Comparison of ENCODE assay signal across 16 cellular contexts in the genomic region with DNA sequence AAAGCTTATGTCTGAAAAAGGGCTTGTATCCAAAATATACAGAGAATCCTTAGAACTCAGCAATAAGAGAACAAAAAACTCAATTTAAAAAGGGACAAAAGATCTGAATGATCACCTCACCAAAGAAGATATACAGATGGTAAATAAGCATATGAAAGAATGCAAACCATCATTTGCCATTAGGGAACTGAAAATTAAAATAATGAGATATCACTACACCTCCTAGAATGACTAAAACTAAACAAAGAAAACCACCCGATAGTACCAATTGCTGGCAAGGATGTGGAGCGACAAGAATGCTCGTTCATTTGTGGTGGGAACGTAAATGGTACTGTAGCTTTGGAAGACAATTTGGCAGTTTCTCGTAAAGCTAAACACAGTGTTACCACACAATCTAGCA.
DNase-seq lines count a peak whose midpoint lies in the region; ATAC-seq, FAIRE-seq and TF ChIP-seq lines count a peak whose summit lies in the region.
"Had no signal": no experiment of that assay in that cellular context is flagged by ENCODE, and none has a peak within 500 bp of the region (broad histone marks: within the 10 kb centered on the region; RNA-seq: fewer than 3 reads in every experiment).

No MANE protein-coding gene starts in this region.

- no peaks in the 10 kb centered on the region; the same call in 2 of the 3 replicates for H3K9me3 ChIP-seq in GM12878 (replicated peaks; ENCODE audit: control insufficient read depth, insufficient read depth, low read length)
- H3K9me3 ChIP-seq: HAP-1 had no signal

- TF ChIP-seq CTCF in GM12878 (IDR thresholded peaks at IDR 0.05 in 2 of 3, conservative IDR thresholded peaks at IDR 0.05 in 1 of 3; ENCODE audit: control insufficient read depth in 2 of 3, extremely low read depth in 1 of 3, insufficient read depth in 1 of 3, low read depth in 3 of 3, low read length in 3 of 3), result no peak

- H2AFZ ChIP-seq in GM12878 (ENCODE audit: control insufficient read depth, low read depth, low read length), result no peak overlapping the region
- H2AFZ ChIP-seq: GM23338 had no signal

- no peak overlapping the region for H3K4me3 ChIP-seq in GM12878
- H3K4me3 ChIP-seq: GM23338, HAP-1 had no signal

- in situ Hi-C loops in GM12878 (cut with MboI), result no loop called here

- H3K27me3 ChIP-seq in GM12878 (replicated peaks in 1 of 2; ENCODE audit: control insufficient read depth in 2 of 2, insufficient read depth in 2 of 2, low read length in 1 of 2), result peaks cover 0 to 10% of the 10 kb centered on the region in 2 experiments; a peak in 2 of 4 replicates

- H3K79me2 ChIP-seq in GM12878 (ENCODE audit: control insufficient read depth, insufficient read depth, low read length), result no peaks in the 10 kb centered on the region

- TF ChIP-seq RAD21 in GM12878 (IDR thresholded peaks at IDR 0.05; ENCODE audit: insufficient read depth, low read depth, low read length), result no peak

- ATAC-seq in GM18520 (IDR thresholded peaks at IDR 0.05; ENCODE audit: unreplicated experiment) (peak; percentile 29), GM21619 (IDR thresholded peaks at IDR 0.05; ENCODE audit: unreplicated experiment) (peak; percentile 33), GM12878 (peak; percentile 26; the same call in 2 of the 3 replicates), GM19035 (IDR thresholded peaks at IDR 0.05; ENCODE audit: unreplicated experiment) (no peak)
- ATAC-seq: GM23338 had no signal

- no peak for DNase-seq in GM12878 (ENCODE audit: low read depth, low spot score)
- DNase-seq in activated naive CD4-positive, alpha-beta T cell treated with anti-CD3 and anti-CD28 coated beads, Interleukin-2, amount 50 U/mL, for 16 hours, result no peak
- no peak for DNase-seq in stimulated activated CD4-positive, alpha-beta T cell treated with anti-CD3 and anti-CD28 coated beads, Interleukin-1b, Interleukin-23, amount 100 ng/mL, for 48 hours
- DNase-seq: C1 segment of cervical spinal cord; Calu3; CD4-positive, alpha-beta memory T cell; COR-L47; DMS53; DMS79 treated with DMSO at 0.1 percent for 48 hours; GF-D8 had no signal

- H3K36me3 ChIP-seq in GM12878 (ENCODE audit: control insufficient read depth in 2 of 2, insufficient read depth in 2 of 2, low read length in 1 of 2), result no peaks in the 10 kb centered on the region
- H3K36me3 ChIP-seq: HAP-1 had no signal

- H3K27ac ChIP-seq in GM12878 (ENCODE audit: control insufficient read depth, insufficient read depth), result no peak overlapping the region

- no peak for TF ChIP-seq POLR2A in GM12878 (IDR thresholded peaks at IDR 0.05; ENCODE audit: low read depth, low read length)

- no TSS peak for BruUV-seq in GM12878 (replicated peaks; lab: Mats Ljungman, UMichigan)

- no peak for FAIRE-seq in GM12878 (lab: Jason Lieb, UNC)
- FAIRE-seq: GM12892 had no signal

- 22% methylated on average over 5 of the region's 5 CpGs for WGBS in GM12878 (ENCODE audit: insufficient coverage, insufficient replicate concordance, low lambda C conversion rate, missing lambda C conversion rate)

- CTCF ChIA-PET in GM12878 (lab: Yijun Ruan, JAX), result no interaction called here

- intact Hi-C loops in GM12878 (cut with micrococcal nuclease; ENCODE audit: unreplicated experiment), result loop anchor here (10.0 kb wide), 1 partner anchor 872 kb away; no protein-coding TSS in a partner anchor

- no peak overlapping the region for H3K4me2 ChIP-seq in GM12878 (ENCODE audit: control insufficient read depth, insufficient read depth)
- H3K4me2 ChIP-seq: GM23338 had no signal

- RAD21 ChIA-PET in GM12878 (lab: Charles Lee; ENCODE audit: unreplicated experiment), result no interaction called here

- no peaks in the 10 kb centered on the region for H4K20me1 ChIP-seq in GM12878 (ENCODE audit: control insufficient read depth, insufficient read depth)

- H3K9ac ChIP-seq in GM12878 (ENCODE audit: control insufficient read depth, insufficient read depth, low read length), result no peak overlapping the region

- TF ChIP-seq EP300 in GM12878 (IDR thresholded peaks at IDR 0.05; ENCODE audit: borderline replicate concordance in 1 of 2, control insufficient read depth in 1 of 2, low read depth in 2 of 2, low read length in 2 of 2), result no peak

- no peaks in the 10 kb centered on the region for H3K4me1 ChIP-seq in GM12878 (ENCODE audit: control insufficient read depth, insufficient read depth, low read length)
- H3K4me1 ChIP-seq: HAP-1 had no signal

- POLR2A ChIA-PET in GM12878 (lab: Charles Lee), result no interaction called here

- SMC1A ChIA-PET in GM12878 (lab: Charles Lee; ENCODE audit: uncharacterized antibody, unreplicated experiment), result no interaction called here

TF ChIP-seq in GM12878, 131 proteins besides CTCF, POLR2A, EP300 and RAD21:
- TF ChIP-seq, protein P1, sequence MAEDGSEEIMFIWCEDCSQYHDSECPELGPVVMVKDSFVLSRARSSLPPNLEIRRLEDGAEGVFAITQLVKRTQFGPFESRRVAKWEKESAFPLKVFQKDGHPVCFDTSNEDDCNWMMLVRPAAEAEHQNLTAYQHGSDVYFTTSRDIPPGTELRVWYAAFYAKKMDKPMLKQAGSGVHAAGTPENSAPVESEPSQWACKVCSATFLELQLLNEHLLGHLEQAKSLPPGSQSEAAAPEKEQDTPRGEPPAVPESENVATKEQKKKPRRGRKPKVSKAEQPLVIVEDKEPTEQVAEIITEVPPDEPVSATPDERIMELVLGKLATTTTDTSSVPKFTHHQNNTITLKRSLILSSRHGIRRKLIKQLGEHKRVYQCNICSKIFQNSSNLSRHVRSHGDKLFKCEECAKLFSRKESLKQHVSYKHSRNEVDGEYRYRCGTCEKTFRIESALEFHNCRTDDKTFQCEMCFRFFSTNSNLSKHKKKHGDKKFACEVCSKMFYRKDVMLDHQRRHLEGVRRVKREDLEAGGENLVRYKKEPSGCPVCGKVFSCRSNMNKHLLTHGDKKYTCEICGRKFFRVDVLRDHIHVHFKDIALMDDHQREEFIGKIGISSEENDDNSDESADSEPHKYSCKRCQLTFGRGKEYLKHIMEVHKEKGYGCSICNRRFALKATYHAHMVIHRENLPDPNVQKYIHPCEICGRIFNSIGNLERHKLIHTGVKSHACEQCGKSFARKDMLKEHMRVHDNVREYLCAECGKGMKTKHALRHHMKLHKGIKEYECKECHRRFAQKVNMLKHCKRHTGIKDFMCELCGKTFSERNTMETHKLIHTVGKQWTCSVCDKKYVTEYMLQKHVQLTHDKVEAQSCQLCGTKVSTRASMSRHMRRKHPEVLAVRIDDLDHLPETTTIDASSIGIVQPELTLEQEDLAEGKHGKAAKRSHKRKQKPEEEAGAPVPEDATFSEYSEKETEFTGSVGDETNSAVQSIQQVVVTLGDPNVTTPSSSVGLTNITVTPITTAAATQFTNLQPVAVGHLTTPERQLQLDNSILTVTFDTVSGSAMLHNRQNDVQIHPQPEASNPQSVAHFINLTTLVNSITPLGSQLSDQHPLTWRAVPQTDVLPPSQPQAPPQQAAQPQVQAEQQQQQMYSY (CRISPR knock-in tag; IDR thresholded peaks at IDR 0.05), result no peak
- TF ChIP-seq RUNX3 (IDR thresholded peaks at IDR 0.05; ENCODE audit: low read length), result peak; percentile 29; the same call in 1 of the 2 replicates
- peak; percentile 58; the same call in 1 of the 2 replicates for TF ChIP-seq MTA2 (IDR thresholded peaks at IDR 0.05; ENCODE audit: low read depth)
